ENCODE assay signal across 13 cellular contexts in genomic region chr15:62857411-62857853, GRCh38.
A peak's percentile ranks its signal among the peaks of the same experiment; 100 is the strongest.
DNase-seq lines count a peak whose midpoint lies in the region; ATAC-seq and TF ChIP-seq lines count a peak whose summit lies in the region.
"Had no signal": no experiment of that assay in that cellular context is flagged by ENCODE, and none has a peak within 500 bp of the region (broad histone marks: within the 10 kb centered on the region; RNA-seq: fewer than 3 reads in every experiment).

No MANE protein-coding gene starts in this region.

- POLR2A ChIA-PET in activated CD4-positive, alpha-beta T cell treated with anti-CD3 and anti-CD28 coated beads for 36 hours (lab: Charles Lee): no interaction called here
- POLR2A ChIA-PET in MCF 10A (lab: Yijun Ruan, JAX): interaction anchor here (0.7 to 1.5 kb wide), 3 partner anchors 43 to 207 kb away, joined by 3 read pairs; no protein-coding TSS in a partner anchor

- no peak overlapping the region for H4K8ac ChIP-seq in neuronal stem cell (ENCODE audit: low read depth, low read length)

- no peak overlapping the region for H2AFZ ChIP-seq in neuronal stem cell (ENCODE audit: low read length)

- no peaks in the 10 kb centered on the region for H3K36me3 Mint-ChIP-seq in activated CD4-positive, alpha-beta T cell treated with anti-CD3 and anti-CD28 coated beads for 36 hours (ENCODE audit: low read depth)
- H3K36me3 Mint-ChIP-seq in MCF 10A (ENCODE audit: insufficient read depth, unreplicated experiment): no peaks in the 10 kb centered on the region

- H4K91ac ChIP-seq in neuronal stem cell (ENCODE audit: low read depth, low read length, poor library complexity): no peak overlapping the region

- H3K79me1 ChIP-seq in neuronal stem cell (ENCODE audit: low read depth, low read length): no peaks in the 10 kb centered on the region

- peak; percentile 69 for ATAC-seq in activated CD4-positive, alpha-beta T cell treated with anti-CD3 and anti-CD28 coated beads for 36 hours
- ATAC-seq in GM18502 (IDR thresholded peaks at IDR 0.05; ENCODE audit: poor library complexity, unreplicated experiment) (no peak), omental fat pad (ENCODE audit: low FRiP score) (no peak)

- no peak overlapping the region for H3K4me3 ChIP-seq in neuronal stem cell (ENCODE audit: low read length in 2 of 2)
- H3K4me3 ChIP-seq: colonic mucosa had no signal

- peaks cover 0 to 3% (median 0%) of the 10 kb centered on the region in 3 experiments for H3K27me3 ChIP-seq in neuronal stem cell (ENCODE audit: control insufficient read depth in 3 of 3, insufficient read depth in 3 of 3, low read depth in 1 of 3, low read length in 3 of 3)
- H3K27me3 ChIP-seq: colonic mucosa had no signal

- no CpG with 5 or more reads among the region's 5 CpGs for WGBS in neuronal stem cell (ENCODE audit: extremely low coverage in 2 of 2, insufficient read length in 2 of 2, insufficient replicate concordance in 1 of 2), 2 donors

- peaks cover 4% of the 10 kb centered on the region for H3K4me1 Mint-ChIP-seq in activated CD4-positive, alpha-beta T cell treated with anti-CD3 and anti-CD28 coated beads for 36 hours
- H3K4me1 Mint-ChIP-seq in MCF 10A (ENCODE audit: insufficient read depth, unreplicated experiment): peaks cover 28% of the 10 kb centered on the region
- H3K4me1 Mint-ChIP-seq: activated B cell treated with CpG ODN at 0.5 μM for 24 hours; activated naive CD4-positive, alpha-beta T cell treated with anti-CD3 and anti-CD28 coated beads, Interleukin-2, amount 50 U/mL, for 24 hours had no signal

- intact Hi-C loops in activated CD4-positive, alpha-beta T cell treated with anti-CD3 and anti-CD28 coated beads for 36 hours (cut with DNase I, micrococcal nuclease): no loop called here
- intact Hi-C loops in MCF 10A (cut with micrococcal nuclease): no loop called here

- CTCF ChIA-PET in activated CD4-positive, alpha-beta T cell treated with anti-CD3 and anti-CD28 coated beads for 36 hours (lab: Charles Lee): no interaction called here
- CTCF ChIA-PET in MCF 10A (lab: Yijun Ruan, JAX): interaction anchor here (0.7 kb wide), 1 partner anchor 77 kb away, joined by 3 read pairs; no protein-coding TSS in a partner anchor

- H3K4ac ChIP-seq in neuronal stem cell (ENCODE audit: low read length): no peak overlapping the region

- H3K18ac ChIP-seq in neuronal stem cell (ENCODE audit: low read length): peak overlapping the region; percentile 7

- H3K4me1 ChIP-seq in neuronal stem cell (ENCODE audit: control insufficient read depth in 2 of 2, insufficient read depth in 1 of 2, low read depth in 1 of 2, low read length in 2 of 2): peaks cover 3% of the 10 kb centered on the region in 2 donors
- H3K4me1 ChIP-seq: colonic mucosa had no signal

- peak; percentile 33 for DNase-seq in activated CD4-positive, alpha-beta T cell treated with anti-CD3 and anti-CD28 coated beads for 36 hours
- DNase-seq in activated CD4-positive, alpha-beta T cell treated with anti-CD3 and anti-CD28 coated beads for 4 hours: no peak
- DNase-seq in LoVo (ENCODE audit: low spot score) (peak; percentile 26), MCF 10A (ENCODE audit: unreplicated experiment) (peak; percentile 96), neuronal stem cell (ENCODE audit: low spot score) (no peak), cerebellum (ENCODE audit: low spot score) (no peak), omental fat pad (ENCODE audit: low spot score) (no peak)
- DNase-seq: activated B cell treated with CpG ODN at 0.5 μM for 24 hours, colonic mucosa, kidney, NCI-H2029 treated with DMSO at 0.1 percent for 48 hours had no signal

- peak overlapping the region; percentile 25 for H2BK120ac ChIP-seq in neuronal stem cell (ENCODE audit: low read depth, low read length)

- H3K27ac Mint-ChIP-seq in activated CD4-positive, alpha-beta T cell treated with anti-CD3 and anti-CD28 coated beads for 36 hours: no peak overlapping the region
- H3K27ac Mint-ChIP-seq in MCF 10A (ENCODE audit: low read depth, unreplicated experiment): peak overlapping the region; percentile 83
- H3K27ac Mint-ChIP-seq: activated B cell treated with CpG ODN at 0.5 μM for 24 hours; activated naive CD4-positive, alpha-beta T cell treated with anti-CD3 and anti-CD28 coated beads, Interleukin-2, amount 50 U/mL, for 24 hours had no signal

- H2BK12ac ChIP-seq in neuronal stem cell (ENCODE audit: low read length): peak overlapping the region; percentile 82

- H3K27ac ChIP-seq in neuronal stem cell (replicated peaks; ENCODE audit: low read length): no peak overlapping the region
- H3K27ac ChIP-seq: colonic mucosa had no signal

- no peak overlapping the region for H3K9ac ChIP-seq in neuronal stem cell (ENCODE audit: low read depth, low read length, poor library complexity)

- H2BK15ac ChIP-seq in neuronal stem cell (ENCODE audit: low read length): peak overlapping the region; percentile 98

- H3K4me3 Mint-ChIP-seq in activated CD4-positive, alpha-beta T cell treated with anti-CD3 and anti-CD28 coated beads for 36 hours: no peak overlapping the region
- H3K4me3 Mint-ChIP-seq in MCF 10A (ENCODE audit: unreplicated experiment): no peak overlapping the region
- H3K4me3 Mint-ChIP-seq: activated B cell treated with CpG ODN at 0.5 μM for 24 hours; activated naive CD4-positive, alpha-beta T cell treated with anti-CD3 and anti-CD28 coated beads, Interleukin-2, amount 50 U/mL, for 24 hours had no signal

- no peaks in the 10 kb centered on the region for H3K36me3 ChIP-seq in neuronal stem cell (replicated peaks in 1 of 2; ENCODE audit: control insufficient read depth in 2 of 2, insufficient read depth in 2 of 2, low read length in 2 of 2)
- H3K36me3 ChIP-seq: colonic mucosa had no signal

- H3K4me2 ChIP-seq in neuronal stem cell (ENCODE audit: insufficient read depth, low read length, poor library complexity, severe bottlenecking): no peak overlapping the region

- H3K27me3 Mint-ChIP-seq in activated CD4-positive, alpha-beta T cell treated with anti-CD3 and anti-CD28 coated beads for 36 hours: peaks cover 24% of the 10 kb centered on the region
- H3K27me3 Mint-ChIP-seq in MCF 10A (ENCODE audit: insufficient read depth, unreplicated experiment): no peaks in the 10 kb centered on the region

- H3K23ac ChIP-seq in neuronal stem cell (ENCODE audit: low read depth, low read length, poor library complexity): no peak overlapping the region

- peak overlapping the region; percentile 42 for H3K14ac ChIP-seq in neuronal stem cell (ENCODE audit: low read length)

- H2BK5ac ChIP-seq in neuronal stem cell (ENCODE audit: low read length): no peak overlapping the region

- H3K9me3 ChIP-seq in neuronal stem cell (replicated peaks in 1 of 2; ENCODE audit: control insufficient read depth in 2 of 2, insufficient read depth in 1 of 2, low read depth in 1 of 2, low read length in 2 of 2): no peaks in the 10 kb centered on the region
- H3K9me3 ChIP-seq: colonic mucosa had no signal

- H2AK5ac ChIP-seq in neuronal stem cell (ENCODE audit: low read depth, low read length): no peak overlapping the region

- TF ChIP-seq CTCF in MCF 10A (IDR thresholded peaks at IDR 0.05; ENCODE audit: unreplicated experiment) (no peak), omental fat pad (IDR thresholded peaks at IDR 0.05) (no peak)

- BruUV-seq in MCF 10A (replicated peaks; lab: Mats Ljungman, UMichigan): no TSS peak

- H3K9me3 Mint-ChIP-seq in activated CD4-positive, alpha-beta T cell treated with anti-CD3 and anti-CD28 coated beads for 36 hours (ENCODE audit: low read depth): no peaks in the 10 kb centered on the region
- no peaks in the 10 kb centered on the region for H3K9me3 Mint-ChIP-seq in MCF 10A (ENCODE audit: unreplicated experiment)
- H3K9me3 Mint-ChIP-seq: activated B cell treated with CpG ODN at 0.5 μM for 24 hours had no signal

Comparison
In these comparisons a context has a peak if more than half of its experiments do, and no peak if none do; other contexts are left out.
1. DNase-seq: peak in activated CD4-positive, alpha-beta T cell treated with anti-CD3 and anti-CD28 coated beads for 36 hours (single experiment), LoVo (single experiment) and MCF 10A (single experiment); none in activated CD4-positive, alpha-beta T cell treated with anti-CD3 and anti-CD28 coated beads for 4 hours (0 of 2), neuronal stem cell (single experiment), cerebellum (single experiment) and omental fat pad (single experiment).